ENCODE assay signal across 8 cellular contexts in genomic region chr6:125346143-125346925, GRCh38. TPM values are rescaled to one million over a fixed set of nuclear protein-coding genes. Genes with fewer than 3 reads are reported as not detected.
DNase-seq lines count a peak whose midpoint lies in the region; ATAC-seq, FAIRE-seq and TF ChIP-seq lines count a peak whose summit lies in the region.
"Had no signal": no experiment of that assay in that cellular context is flagged by ENCODE, and none has a peak within 500 bp of the region (broad histone marks: within the 10 kb centered on the region; RNA-seq: fewer than 3 reads in every experiment).

No MANE protein-coding gene starts in this region.

- no peak overlapping the region for H2AFZ ChIP-seq in PC-9

- intact Hi-C loops in PC-9 (cut with micrococcal nuclease; ENCODE audit: unreplicated experiment), result no loop called here

- H3K36me3 Mint-ChIP-seq in activated naive CD8-positive, alpha-beta T cell treated with anti-CD3 and anti-CD28 coated beads, Interleukin-2, amount 50 U/mL, for 24 hours (ENCODE audit: low read depth), result no peaks in the 10 kb centered on the region

- POLR2A ChIA-PET in PC-9 (lab: Charles Lee; ENCODE audit: unreplicated experiment), result no interaction called here

- no peaks in the 10 kb centered on the region for H3K36me3 ChIP-seq in PC-9 (ENCODE audit: low read depth)

- H3K4me3 ChIP-seq in PC-9, result no peak overlapping the region

- H3K27me3 Mint-ChIP-seq in activated naive CD8-positive, alpha-beta T cell treated with anti-CD3 and anti-CD28 coated beads, Interleukin-2, amount 50 U/mL, for 24 hours, result peaks cover 2% of the 10 kb centered on the region

- H4K20me1 ChIP-seq in PC-9 (ENCODE audit: insufficient read depth), result no peaks in the 10 kb centered on the region

- no peak overlapping the region for H3K4me3 Mint-ChIP-seq in activated naive CD8-positive, alpha-beta T cell treated with anti-CD3 and anti-CD28 coated beads, Interleukin-2, amount 50 U/mL, for 24 hours

- H3K4me2 ChIP-seq in PC-9, result no peak overlapping the region

- H3F3A ChIP-seq in PC-9 (ENCODE audit: insufficient read depth, low read depth), result no peaks in the 10 kb centered on the region

- no peaks in the 10 kb centered on the region for H3K4me1 ChIP-seq in PC-9 (replicated peaks; ENCODE audit: insufficient read depth)

- no peaks in the 10 kb centered on the region for H3K9me3 Mint-ChIP-seq in activated naive CD8-positive, alpha-beta T cell treated with anti-CD3 and anti-CD28 coated beads, Interleukin-2, amount 50 U/mL, for 24 hours

- no peak for DNase-seq in activated naive CD8-positive, alpha-beta T cell treated with anti-CD3 and anti-CD28 coated beads, Interleukin-2, amount 50 U/mL, for 24 hours
- DNase-seq in smooth muscle cell of the brain vasculature (ENCODE audit: low read depth, low spot score), result peak; percentile 20
- DNase-seq in PC-9, result no peak
- no peak for DNase-seq in NCI-H226
- no peak for DNase-seq in D721Med (ENCODE audit: insufficient read length, low spot score)

- FAIRE-seq in D721Med (lab: Jason Lieb, UNC), result no peak

- no TSS peak for BruUV-seq in PC-9 (replicated peaks; lab: Mats Ljungman, UMichigan)

- H3K27ac ChIP-seq in PC-9, result no peak overlapping the region
- H3K27ac ChIP-seq: epithelial cell of prostate had no signal

- TF ChIP-seq CTCF in PC-9 (conservative IDR thresholded peaks at IDR 0.05), result no peak
- TF ChIP-seq CTCF in D721Med (IDR thresholded peaks at IDR 0.05; ENCODE audit: insufficient read depth, missing control alignments), result no peak

- peak overlapping the region; percentile 5 for H3K27ac Mint-ChIP-seq in activated naive CD8-positive, alpha-beta T cell treated with anti-CD3 and anti-CD28 coated beads, Interleukin-2, amount 50 U/mL, for 24 hours

- no peaks in the 10 kb centered on the region for H3K79me2 ChIP-seq in PC-9 (ENCODE audit: low read depth)

- H3K27me3 ChIP-seq in PC-9 (ENCODE audit: insufficient read depth, low read depth), result no peaks in the 10 kb centered on the region

- no peaks in the 10 kb centered on the region for H3K9me2 ChIP-seq in PC-9 (ENCODE audit: insufficient read depth)

- H3K9me3 ChIP-seq in PC-9 (ENCODE audit: insufficient read depth, low read depth), result no peaks in the 10 kb centered on the region

- CTCF ChIA-PET in PC-9 (lab: Charles Lee), result no interaction called here

- ATAC-seq in GM19438 (IDR thresholded peaks at IDR 0.05; ENCODE audit: low read depth, unreplicated experiment) (peak; percentile 61), HG03060 (IDR thresholded peaks at IDR 0.05; ENCODE audit: low read depth, unreplicated experiment) (peak; percentile 32)
- no peak for ATAC-seq in activated naive CD8-positive, alpha-beta T cell treated with anti-CD3 and anti-CD28 coated beads, Interleukin-2, amount 50 U/mL, for 24 hours

- H3K4me1 Mint-ChIP-seq in activated naive CD8-positive, alpha-beta T cell treated with anti-CD3 and anti-CD28 coated beads, Interleukin-2, amount 50 U/mL, for 24 hours, result no peaks in the 10 kb centered on the region

RNA-seq across cellular contexts. Expression of gene HDDC2, which starts 44.6 kb away (rescaled TPM):
- 50.1 and 55.2 TPM in 2 replicates for total RNA-seq in PC-9 (2021)
